In the genomic region with DNA sequence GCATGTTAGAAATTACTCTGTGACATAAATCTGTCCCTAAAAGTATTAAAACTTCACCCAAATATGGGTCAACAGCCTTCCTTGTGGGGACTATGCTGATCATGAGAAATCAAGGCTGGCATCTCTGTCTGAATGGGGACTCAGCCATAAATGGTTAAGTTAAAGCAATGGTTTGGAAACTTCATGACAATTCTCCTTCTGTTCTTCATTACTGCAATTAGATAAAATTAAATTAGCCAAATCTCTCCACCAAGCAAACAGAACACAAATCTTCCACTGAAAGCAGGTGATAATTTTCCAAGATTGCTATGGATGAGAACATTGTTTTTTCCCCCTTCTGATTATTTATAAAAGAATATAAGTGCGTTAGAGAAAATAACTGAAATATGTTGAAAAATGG, we compare ENCODE assay signal across 33 cellular contexts.
A peak's percentile ranks its signal among the peaks of the same experiment; 100 is the strongest.
DNase-seq lines count a peak whose midpoint lies in the region; ATAC-seq, FAIRE-seq and TF ChIP-seq lines count a peak whose summit lies in the region.
"Had no signal": no experiment of that assay in that cellular context is flagged by ENCODE, and none has a peak within 500 bp of the region (broad histone marks: within the 10 kb centered on the region; RNA-seq: fewer than 3 reads in every experiment).

No MANE protein-coding gene starts in this region.

- H3K79me2 ChIP-seq in SK-N-SH (ENCODE audit: insufficient read depth), result no peaks in the 10 kb centered on the region

- peak; percentile 13; the same call in 1 of the 2 replicates for TF ChIP-seq RAD21 in SK-N-SH (IDR thresholded peaks at IDR 0.05; ENCODE audit: low read length)

- H3K27me3 ChIP-seq in SK-N-SH (ENCODE audit: insufficient read depth) (no peaks in the 10 kb centered on the region; the same call in 1 of the 2 replicates), SJCRH30 (no peaks in the 10 kb centered on the region; the same call in 1 of the 2 replicates)
- H3K27me3 ChIP-seq: BE2C; BLaER1; BLaER1 treated with 17β-estradiol and CSF1 and Interleukin-3, amounts not matched to agents 10 nM and 100 nM had no signal

- H3K9me2 ChIP-seq in SK-N-SH, result no peaks in the 10 kb centered on the region

- no peak overlapping the region for H3K27ac ChIP-seq in SK-N-SH (ENCODE audit: low read depth in 2 of 2, low read length in 1 of 2)
- no peak overlapping the region for H3K27ac ChIP-seq in SJCRH30
- H3K27ac ChIP-seq: 22Rv1; A549; BLaER1; BLaER1 treated with 17β-estradiol and CSF1 and Interleukin-3, amounts not matched to agents 10 nM and 100 nM; C4-2B had no signal

- intact Hi-C loops in Right ventricle myocardium superior (cut with DNase I), result no loop called here

- WGBS in SK-N-SH (ENCODE audit: low lambda C conversion rate), result 47% methylated on average over 1 of the region's 1 CpG

- ATAC-seq in SK-N-SH treated with all-trans-retinoic acid at 6 μM for 48 hours, result no peak
- ATAC-seq in Right ventricle myocardium superior (ENCODE audit: poor library complexity), result no peak
- ATAC-seq: A549; CD8-positive, alpha-beta T cell had no signal

- H3K36me3 ChIP-seq in SK-N-SH (replicated peaks in 1 of 2; ENCODE audit: control insufficient read depth in 1 of 2, insufficient read depth in 2 of 2, low read length in 1 of 2) (no peaks in the 10 kb centered on the region), SJCRH30 (no peaks in the 10 kb centered on the region)
- H3K36me3 ChIP-seq: BE2C; BLaER1; BLaER1 treated with 17β-estradiol and CSF1 and Interleukin-3, amounts not matched to agents 10 nM and 100 nM had no signal

- DNase-seq in D721Med (ENCODE audit: insufficient read length, low spot score) (no peak), SK-N-DZ (ENCODE audit: low spot score) (peak; percentile 79), SK-N-SH (peak; percentile 41), Right ventricle myocardium superior (no peak), SJCRH30 (no peak), foreskin fibroblast (no peak)
- no peak for DNase-seq in activated effector memory CD4-positive, alpha-beta T cell treated with Interleukin-2 at 50 U/mL for 16 hours
- DNase-seq: 8988T; ACHN; AML-193; BE2C; C1 segment of cervical spinal cord; Caco-2; Calu3; CD4-positive, alpha-beta memory T cell; CD4-positive, alpha-beta T cell; CD4-positive, CD25-positive, alpha-beta regulatory T cell; CD8-positive, alpha-beta memory T cell; CD8-positive, alpha-beta T cell; COR-L47; DMS 273 treated with DMSO at 0.1 percent for 48 hours; DMS53; DMS79; DMS79 treated with DMSO at 0.1 percent for 48 hours; DND-41; EL had no signal

- H3K9me3 ChIP-seq in SK-N-SH, result no peaks in the 10 kb centered on the region
- no peaks in the 10 kb centered on the region for H3K9me3 ChIP-seq in SJCRH30 (replicated peaks)
- H3K9me3 ChIP-seq: A549; BE2C; BLaER1; BLaER1 treated with 17β-estradiol and CSF1 and Interleukin-3, amounts not matched to agents 10 nM and 100 nM; Caco-2 had no signal

- H3K4me3 ChIP-seq in SK-N-SH (ENCODE audit: low read depth in 2 of 2, low read length in 1 of 2) (no peak overlapping the region), SJCRH30 (no peak overlapping the region), foreskin fibroblast (ENCODE audit: low read depth in 1 of 2, low read length in 2 of 2) (no peak overlapping the region)
- H3K4me3 ChIP-seq: A549; BLaER1; BLaER1 treated with 17β-estradiol and CSF1 and Interleukin-3, amounts not matched to agents 10 nM and 100 nM had no signal

- peak in 1 of 2 experiments; percentile 55; a peak in 2 of 4 replicates for TF ChIP-seq EP300 in SK-N-SH (IDR thresholded peaks at IDR 0.05; ENCODE audit: borderline replicate concordance in 1 of 2, low read depth in 1 of 2, low read length in 1 of 2)

- H2AFZ ChIP-seq in SK-N-SH (ENCODE audit: low read depth), result no peak overlapping the region

- H3F3A ChIP-seq in SK-N-SH (replicated peaks; ENCODE audit: insufficient read depth), result no peaks in the 10 kb centered on the region

- TF ChIP-seq CTCF in D721Med (IDR thresholded peaks at IDR 0.05; ENCODE audit: insufficient read depth, missing control alignments), result no peak
- TF ChIP-seq CTCF in SK-N-SH (IDR thresholded peaks at IDR 0.05), result no peak
- no peak for TF ChIP-seq CTCF in foreskin fibroblast (IDR thresholded peaks at IDR 0.05; ENCODE audit: low read depth, low read length)

- H4K20me1 ChIP-seq in SK-N-SH (ENCODE audit: insufficient read depth), result no peaks in the 10 kb centered on the region
- H4K20me1 ChIP-seq: BLaER1; BLaER1 treated with 17β-estradiol and CSF1 and Interleukin-3, amounts not matched to agents 10 nM and 100 nM had no signal

- POLR2A ChIA-PET in SK-N-SH (lab: Yijun Ruan, JAX), result no interaction called here

- peaks cover 0 to 16% of the 10 kb centered on the region in 2 experiments; a peak in 2 of 4 replicates for H3K4me1 ChIP-seq in SK-N-SH (ENCODE audit: control insufficient read depth in 1 of 2, insufficient read depth in 2 of 2, low read depth in 1 of 2, low read length in 1 of 2)
- H3K4me1 ChIP-seq in SJCRH30, result no peaks in the 10 kb centered on the region
- H3K4me1 ChIP-seq: BLaER1; BLaER1 treated with 17β-estradiol and CSF1 and Interleukin-3, amounts not matched to agents 10 nM and 100 nM had no signal

- H3K9ac ChIP-seq in SK-N-SH, result no peak overlapping the region
- H3K9ac ChIP-seq: BLaER1; BLaER1 treated with 17β-estradiol and CSF1 and Interleukin-3, amounts not matched to agents 10 nM and 100 nM had no signal

- no peak overlapping the region for H3K4me2 ChIP-seq in SK-N-SH
- H3K4me2 ChIP-seq: A549; BLaER1; BLaER1 treated with 17β-estradiol and CSF1 and Interleukin-3, amounts not matched to agents 10 nM and 100 nM had no signal

- CTCF ChIA-PET in SK-N-SH (lab: Yijun Ruan, JAX), result interaction anchor here (1.1 kb wide), 1 partner anchor 96 kb away, joined by 3 read pairs; no protein-coding TSS in a partner anchor

- FAIRE-seq in D721Med (lab: Jason Lieb, UNC), result peak; percentile 56
- FAIRE-seq: A204.1, A549 had no signal

TF ChIP-seq in SK-N-SH, 30 proteins besides CTCF, POLR2A, EP300 and RAD21:
- TF ChIP-seq GATA2 (CRISPR knock-in tag; IDR thresholded peaks at IDR 0.05), result peak; percentile 36; the same call in 1 of the 2 replicates
- TF ChIP-seq POLR2AphosphoS5 (IDR thresholded peaks at IDR 0.05; ENCODE audit: low read depth, low read length), result no peak
- peak; percentile 32; the same call in 1 of the 2 replicates for TF ChIP-seq RCOR1 (IDR thresholded peaks at IDR 0.05; ENCODE audit: low read length)

TF ChIP-seq in SK-N-SH treated with all-trans-retinoic acid at 6 μM for 48 hours, 23 proteins besides CTCF, POLR2A, EP300 and RAD21 (continues in another document):
- TF ChIP-seq ZNF70 (CRISPR knock-in tag; IDR thresholded peaks at IDR 0.05) (no peak), ISL1 (CRISPR knock-in tag; IDR thresholded peaks at IDR 0.05) (peak; percentile 42), ARNTL (CRISPR knock-in tag; IDR thresholded peaks at IDR 0.05; ENCODE audit: borderline replicate concordance, low read depth) (no peak), ZC3H10 (CRISPR knock-in tag; IDR thresholded peaks at IDR 0.05) (no peak), GLIS3 (CRISPR knock-in tag; IDR thresholded peaks at IDR 0.05) (0 out of 2 replicates have a peak, but pooled peaks have one; percentile 1), OSR1 (CRISPR knock-in tag; IDR thresholded peaks at IDR 0.05) (no peak), RARB (CRISPR knock-in tag; IDR thresholded peaks at IDR 0.05) (no peak), TCF4 (CRISPR knock-in tag; IDR thresholded peaks at IDR 0.05; ENCODE audit: borderline replicate concordance) (peak; percentile 70), ZNF8 (CRISPR knock-in tag; IDR thresholded peaks at IDR 0.05) (no peak), ZFP30 (CRISPR knock-in tag; IDR thresholded peaks at IDR 0.05) (no peak), BACH2 (CRISPR knock-in tag; IDR thresholded peaks at IDR 0.05; ENCODE audit: borderline replicate concordance) (no peak), ESRRG (CRISPR knock-in tag; IDR thresholded peaks at IDR 0.05) (no peak)
- TF ChIP-seq, protein P1, sequence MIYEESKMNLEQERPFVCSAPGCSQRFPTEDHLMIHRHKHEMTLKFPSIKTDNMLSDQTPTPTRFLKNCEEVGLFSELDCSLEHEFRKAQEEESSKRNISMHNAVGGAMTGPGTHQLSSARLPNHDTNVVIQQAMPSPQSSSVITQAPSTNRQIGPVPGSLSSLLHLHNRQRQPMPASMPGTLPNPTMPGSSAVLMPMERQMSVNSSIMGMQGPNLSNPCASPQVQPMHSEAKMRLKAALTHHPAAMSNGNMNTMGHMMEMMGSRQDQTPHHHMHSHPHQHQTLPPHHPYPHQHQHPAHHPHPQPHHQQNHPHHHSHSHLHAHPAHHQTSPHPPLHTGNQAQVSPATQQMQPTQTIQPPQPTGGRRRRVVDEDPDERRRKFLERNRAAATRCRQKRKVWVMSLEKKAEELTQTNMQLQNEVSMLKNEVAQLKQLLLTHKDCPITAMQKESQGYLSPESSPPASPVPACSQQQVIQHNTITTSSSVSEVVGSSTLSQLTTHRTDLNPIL (CRISPR knock-in tag; IDR thresholded peaks at IDR 0.05; ENCODE audit: low read depth), result no peak
- TF ChIP-seq, protein P2, sequence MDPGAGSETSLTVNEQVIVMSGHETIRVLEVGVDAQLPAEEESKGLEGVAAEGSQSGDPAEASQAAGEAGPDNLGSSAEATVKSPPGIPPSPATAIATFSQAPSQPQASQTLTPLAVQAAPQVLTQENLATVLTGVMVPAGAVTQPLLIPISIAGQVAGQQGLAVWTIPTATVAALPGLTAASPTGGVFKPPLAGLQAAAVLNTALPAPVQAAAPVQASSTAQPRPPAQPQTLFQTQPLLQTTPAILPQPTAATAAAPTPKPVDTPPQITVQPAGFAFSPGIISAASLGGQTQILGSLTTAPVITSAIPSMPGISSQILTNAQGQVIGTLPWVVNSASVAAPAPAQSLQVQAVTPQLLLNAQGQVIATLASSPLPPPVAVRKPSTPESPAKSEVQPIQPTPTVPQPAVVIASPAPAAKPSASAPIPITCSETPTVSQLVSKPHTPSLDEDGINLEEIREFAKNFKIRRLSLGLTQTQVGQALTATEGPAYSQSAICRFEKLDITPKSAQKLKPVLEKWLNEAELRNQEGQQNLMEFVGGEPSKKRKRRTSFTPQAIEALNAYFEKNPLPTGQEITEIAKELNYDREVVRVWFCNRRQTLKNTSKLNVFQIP (CRISPR knock-in tag; IDR thresholded peaks at IDR 0.05; ENCODE audit: borderline replicate concordance, low read depth), result no peak
- TF ChIP-seq, protein P3, sequence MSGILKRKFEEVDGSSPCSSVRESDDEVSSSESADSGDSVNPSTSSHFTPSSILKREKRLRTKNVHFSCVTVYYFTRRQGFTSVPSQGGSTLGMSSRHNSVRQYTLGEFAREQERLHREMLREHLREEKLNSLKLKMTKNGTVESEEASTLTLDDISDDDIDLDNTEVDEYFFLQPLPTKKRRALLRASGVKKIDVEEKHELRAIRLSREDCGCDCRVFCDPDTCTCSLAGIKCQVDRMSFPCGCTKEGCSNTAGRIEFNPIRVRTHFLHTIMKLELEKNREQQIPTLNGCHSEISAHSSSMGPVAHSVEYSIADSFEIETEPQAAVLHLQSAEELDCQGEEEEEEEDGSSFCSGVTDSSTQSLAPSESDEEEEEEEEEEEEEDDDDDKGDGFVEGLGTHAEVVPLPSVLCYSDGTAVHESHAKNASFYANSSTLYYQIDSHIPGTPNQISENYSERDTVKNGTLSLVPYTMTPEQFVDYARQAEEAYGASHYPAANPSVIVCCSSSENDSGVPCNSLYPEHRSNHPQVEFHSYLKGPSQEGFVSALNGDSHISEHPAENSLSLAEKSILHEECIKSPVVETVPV (CRISPR knock-in tag; IDR thresholded peaks at IDR 0.05), result no peak

Comparison
In these comparisons a context has a peak if more than half of its experiments do, and no peak if none do; other contexts are left out.
1. DNase-seq: peak in SK-N-DZ (single experiment) and SK-N-SH (single experiment); none in D721Med (single experiment), Right ventricle myocardium superior (single experiment), activated effector memory CD4-positive, alpha-beta T cell treated with Interleukin-2 at 50 U/mL for 16 hours (single experiment), SJCRH30 (0 of 2) and foreskin fibroblast (0 of 2).